Comparison of ENCODE assay signal across 1 cellular context in the genomic region with DNA sequence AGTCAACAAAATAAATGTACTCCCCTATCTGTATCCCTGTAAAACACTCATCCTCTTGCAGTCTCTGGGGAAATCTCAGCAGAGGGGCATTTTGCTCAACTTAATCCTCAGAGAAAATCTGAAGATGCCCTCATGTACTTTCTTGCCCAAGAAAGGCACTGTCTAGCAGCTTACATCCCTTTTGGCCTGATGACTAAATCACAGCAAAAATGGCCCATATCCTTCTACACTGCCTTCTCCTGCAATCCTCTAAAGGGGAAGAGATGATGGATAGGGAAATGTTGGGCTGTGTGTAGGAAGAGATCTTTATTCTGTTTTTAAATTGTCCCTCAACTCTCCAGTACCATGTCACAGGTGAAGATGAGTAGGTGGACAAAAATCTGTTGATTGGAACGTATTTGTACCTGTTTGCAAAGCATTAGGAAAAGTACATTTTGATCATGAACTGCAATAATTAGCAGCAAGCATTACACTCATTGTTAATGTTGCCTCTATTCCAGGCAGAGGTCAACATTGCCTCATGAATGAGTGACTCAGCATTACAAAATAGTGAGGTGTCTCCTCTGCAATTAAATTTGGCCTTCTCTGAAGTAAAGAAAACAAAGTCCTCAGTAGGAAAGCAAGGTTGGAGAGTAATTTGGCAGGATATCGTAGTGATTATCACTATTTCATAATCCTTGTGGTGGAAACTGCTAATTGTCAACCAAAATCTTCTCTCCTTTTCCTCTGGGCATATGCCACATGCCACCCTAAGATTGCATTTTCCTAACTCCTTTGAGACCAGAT.
A peak's percentile ranks its signal among the peaks of the same experiment; 100 is the strongest.
TF ChIP-seq lines count a peak whose summit lies in the region.

No MANE protein-coding gene starts in this region.

TF ChIP-seq in HEK293, 187 proteins besides CTCF, POLR2A, EP300 and RAD21 (continued from another document and continues in another):
- TF ChIP-seq, protein P1, sequence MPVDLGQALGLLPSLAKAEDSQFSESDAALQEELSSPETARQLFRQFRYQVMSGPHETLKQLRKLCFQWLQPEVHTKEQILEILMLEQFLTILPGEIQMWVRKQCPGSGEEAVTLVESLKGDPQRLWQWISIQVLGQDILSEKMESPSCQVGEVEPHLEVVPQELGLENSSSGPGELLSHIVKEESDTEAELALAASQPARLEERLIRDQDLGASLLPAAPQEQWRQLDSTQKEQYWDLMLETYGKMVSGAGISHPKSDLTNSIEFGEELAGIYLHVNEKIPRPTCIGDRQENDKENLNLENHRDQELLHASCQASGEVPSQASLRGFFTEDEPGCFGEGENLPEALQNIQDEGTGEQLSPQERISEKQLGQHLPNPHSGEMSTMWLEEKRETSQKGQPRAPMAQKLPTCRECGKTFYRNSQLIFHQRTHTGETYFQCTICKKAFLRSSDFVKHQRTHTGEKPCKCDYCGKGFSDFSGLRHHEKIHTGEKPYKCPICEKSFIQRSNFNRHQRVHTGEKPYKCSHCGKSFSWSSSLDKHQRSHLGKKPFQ (tag by site-specific recombination; IDR thresholded peaks at IDR 0.05), result no peak
- no peak; the same call in 1 of the 2 replicates for TF ChIP-seq KLF10 (tag by site-specific recombination; IDR thresholded peaks at IDR 0.05)
- TF ChIP-seq ZNF549 (tag by site-specific recombination; IDR thresholded peaks at IDR 0.05), result no peak
- TF ChIP-seq MEIS1 (CRISPR knock-in tag; IDR thresholded peaks at IDR 0.05; ENCODE audit: borderline replicate concordance), result no peak
- no peak for TF ChIP-seq SETDB1 (IDR thresholded peaks at IDR 0.05; ENCODE audit: insufficient read length, low read length)
- TF ChIP-seq ZNF792 (tag by site-specific recombination; IDR thresholded peaks at IDR 0.05), result no peak
- TF ChIP-seq ZNF791 (tag by site-specific recombination; IDR thresholded peaks at IDR 0.05), result no peak
- TF ChIP-seq ZXDB (tag by site-specific recombination; IDR thresholded peaks at IDR 0.05), result no peak
- TF ChIP-seq SCRT2 (tag by site-specific recombination; IDR thresholded peaks at IDR 0.05), result peak; percentile 35; the same call in 1 of the 2 replicates
- no peak for TF ChIP-seq BCL11B (tag by site-specific recombination; IDR thresholded peaks at IDR 0.05; ENCODE audit: low read depth)
- TF ChIP-seq, protein P2, sequence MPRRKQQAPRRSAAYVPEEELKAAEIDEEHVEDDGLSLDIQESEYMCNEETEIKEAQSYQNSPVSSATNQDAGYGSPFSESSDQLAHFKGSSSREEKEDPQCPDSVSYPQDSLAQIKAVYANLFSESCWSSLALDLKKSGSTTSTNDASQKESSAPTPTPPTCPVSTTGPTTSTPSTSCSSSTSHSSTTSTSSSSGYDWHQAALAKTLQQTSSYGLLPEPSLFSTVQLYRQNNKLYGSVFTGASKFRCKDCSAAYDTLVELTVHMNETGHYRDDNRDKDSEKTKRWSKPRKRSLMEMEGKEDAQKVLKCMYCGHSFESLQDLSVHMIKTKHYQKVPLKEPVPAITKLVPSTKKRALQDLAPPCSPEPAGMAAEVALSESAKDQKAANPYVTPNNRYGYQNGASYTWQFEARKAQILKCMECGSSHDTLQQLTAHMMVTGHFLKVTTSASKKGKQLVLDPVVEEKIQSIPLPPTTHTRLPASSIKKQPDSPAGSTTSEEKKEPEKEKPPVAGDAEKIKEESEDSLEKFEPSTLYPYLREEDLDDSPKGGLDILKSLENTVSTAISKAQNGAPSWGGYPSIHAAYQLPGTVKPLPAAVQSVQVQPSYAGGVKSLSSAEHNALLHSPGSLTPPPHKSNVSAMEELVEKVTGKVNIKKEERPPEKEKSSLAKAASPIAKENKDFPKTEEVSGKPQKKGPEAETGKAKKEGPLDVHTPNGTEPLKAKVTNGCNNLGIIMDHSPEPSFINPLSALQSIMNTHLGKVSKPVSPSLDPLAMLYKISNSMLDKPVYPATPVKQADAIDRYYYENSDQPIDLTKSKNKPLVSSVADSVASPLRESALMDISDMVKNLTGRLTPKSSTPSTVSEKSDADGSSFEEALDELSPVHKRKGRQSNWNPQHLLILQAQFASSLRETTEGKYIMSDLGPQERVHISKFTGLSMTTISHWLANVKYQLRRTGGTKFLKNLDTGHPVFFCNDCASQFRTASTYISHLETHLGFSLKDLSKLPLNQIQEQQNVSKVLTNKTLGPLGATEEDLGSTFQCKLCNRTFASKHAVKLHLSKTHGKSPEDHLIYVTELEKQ (tag by site-specific recombination; IDR thresholded peaks at IDR 0.05; ENCODE audit: borderline replicate concordance), result peak; percentile 74; the same call in 1 of the 2 replicates
- TF ChIP-seq YY2 (tag by site-specific recombination; IDR thresholded peaks at IDR 0.05), result no peak
- TF ChIP-seq ZNF23 (tag by site-specific recombination; IDR thresholded peaks at IDR 0.05; ENCODE audit: borderline replicate concordance), result no peak
- no peak for TF ChIP-seq ZNF138 (tag by site-specific recombination; IDR thresholded peaks at IDR 0.05; ENCODE audit: borderline replicate concordance)
- peak; percentile 31; the same call in 1 of the 2 replicates for TF ChIP-seq ZBTB21 (tag by site-specific recombination; IDR thresholded peaks at IDR 0.05)
- peak; percentile 64; the same call in 1 of the 2 replicates for TF ChIP-seq PRDM1 (tag by site-specific recombination; IDR thresholded peaks at IDR 0.05)
- peak; percentile 55; the same call in 1 of the 2 replicates for TF ChIP-seq ZNF692 (tag by site-specific recombination; IDR thresholded peaks at IDR 0.05)
- TF ChIP-seq ZNF677 (tag by site-specific recombination; IDR thresholded peaks at IDR 0.05), result no peak
- peak; percentile 84 for TF ChIP-seq ZNF629 (tag by site-specific recombination; IDR thresholded peaks at IDR 0.05)
- TF ChIP-seq ZNF777 (tag by site-specific recombination; IDR thresholded peaks at IDR 0.05; ENCODE audit: borderline replicate concordance), result no peak
- no peak for TF ChIP-seq ZFP41 (tag by site-specific recombination; IDR thresholded peaks at IDR 0.05; ENCODE audit: borderline replicate concordance)
- no peak for TF ChIP-seq ZNF555 (tag by site-specific recombination; conservative IDR thresholded peaks at IDR 0.05)
- TF ChIP-seq TCF7L2 (IDR thresholded peaks at IDR 0.05; ENCODE audit: borderline replicate concordance, low read depth, low read length), result no peak
- TF ChIP-seq ZNF639 (tag by site-specific recombination; IDR thresholded peaks at IDR 0.05), result peak; percentile 71; the same call in 1 of the 2 replicates
- no peak for TF ChIP-seq ZNF626 (tag by site-specific recombination; IDR thresholded peaks at IDR 0.05)
- TF ChIP-seq, protein P3, sequence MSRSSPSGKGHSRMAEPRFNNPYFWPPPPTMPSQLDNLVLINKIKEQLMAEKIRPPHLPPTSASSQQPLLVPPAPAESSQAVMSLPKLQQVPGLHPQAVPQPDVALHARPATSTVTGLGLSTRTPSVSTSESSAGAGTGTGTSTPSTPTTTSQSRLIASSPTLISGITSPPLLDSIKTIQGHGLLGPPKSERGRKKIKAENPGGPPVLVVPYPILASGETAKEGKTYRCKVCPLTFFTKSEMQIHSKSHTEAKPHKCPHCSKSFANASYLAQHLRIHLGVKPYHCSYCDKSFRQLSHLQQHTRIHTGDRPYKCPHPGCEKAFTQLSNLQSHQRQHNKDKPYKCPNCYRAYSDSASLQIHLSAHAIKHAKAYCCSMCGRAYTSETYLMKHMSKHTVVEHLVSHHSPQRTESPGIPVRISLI (tag by site-specific recombination; IDR thresholded peaks at IDR 0.05), result no peak
- no peak for TF ChIP-seq ZNF302 (tag by site-specific recombination; IDR thresholded peaks at IDR 0.05; ENCODE audit: low read depth)
- no peak for TF ChIP-seq ZNF473 (tag by site-specific recombination; IDR thresholded peaks at IDR 0.05)
- TF ChIP-seq, protein P4, sequence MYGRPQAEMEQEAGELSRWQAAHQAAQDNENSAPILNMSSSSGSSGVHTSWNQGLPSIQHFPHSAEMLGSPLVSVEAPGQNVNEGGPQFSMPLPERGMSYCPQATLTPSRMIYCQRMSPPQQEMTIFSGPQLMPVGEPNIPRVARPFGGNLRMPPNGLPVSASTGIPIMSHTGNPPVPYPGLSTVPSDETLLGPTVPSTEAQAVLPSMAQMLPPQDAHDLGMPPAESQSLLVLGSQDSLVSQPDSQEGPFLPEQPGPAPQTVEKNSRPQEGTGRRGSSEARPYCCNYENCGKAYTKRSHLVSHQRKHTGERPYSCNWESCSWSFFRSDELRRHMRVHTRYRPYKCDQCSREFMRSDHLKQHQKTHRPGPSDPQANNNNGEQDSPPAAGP (tag by site-specific recombination; IDR thresholded peaks at IDR 0.05), result no peak
- no peak for TF ChIP-seq ZNF311 (tag by site-specific recombination; IDR thresholded peaks at IDR 0.05; ENCODE audit: borderline replicate concordance)
- peak; percentile 30; the same call in 1 of the 2 replicates for TF ChIP-seq ZNF146 (tag by site-specific recombination; IDR thresholded peaks at IDR 0.05)
- peak; percentile 82 for TF ChIP-seq ZEB2 (tag by site-specific recombination; IDR thresholded peaks at IDR 0.05)
- no peak for TF ChIP-seq MYNN (tag by site-specific recombination; IDR thresholded peaks at IDR 0.05; ENCODE audit: borderline replicate concordance)
- TF ChIP-seq ZNF274 (IDR thresholded peaks at IDR 0.05; ENCODE audit: low read length), result no peak
- TF ChIP-seq ZNF274 (tag by site-specific recombination; IDR thresholded peaks at IDR 0.05; ENCODE audit: borderline replicate concordance), result no peak
- TF ChIP-seq ZNF416 (tag by site-specific recombination; IDR thresholded peaks at IDR 0.05), result no peak
- TF ChIP-seq ZNF510 (tag by site-specific recombination; IDR thresholded peaks at IDR 0.05; ENCODE audit: insufficient replicate concordance), result no peak
- TF ChIP-seq, protein P5, sequence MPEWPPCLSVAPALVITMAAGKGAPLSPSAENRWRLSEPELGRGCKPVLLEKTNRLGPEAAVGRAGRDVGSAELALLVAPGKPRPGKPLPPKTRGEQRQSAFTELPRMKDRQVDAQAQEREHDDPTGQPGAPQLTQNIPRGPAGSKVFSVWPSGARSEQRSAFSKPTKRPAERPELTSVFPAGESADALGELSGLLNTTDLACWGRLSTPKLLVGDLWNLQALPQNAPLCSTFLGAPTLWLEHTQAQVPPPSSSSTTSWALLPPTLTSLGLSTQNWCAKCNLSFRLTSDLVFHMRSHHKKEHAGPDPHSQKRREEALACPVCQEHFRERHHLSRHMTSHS (tag by site-specific recombination; IDR thresholded peaks at IDR 0.05), result no peak
- TF ChIP-seq ZSCAN23 (tag by site-specific recombination; IDR thresholded peaks at IDR 0.05), result 0 out of 2 replicates have a peak, but pooled peaks have one; percentile 58
- TF ChIP-seq ZNF830 (tag by site-specific recombination; IDR thresholded peaks at IDR 0.05; ENCODE audit: low read depth), result no peak
- TF ChIP-seq ZNF398 (tag by site-specific recombination; IDR thresholded peaks at IDR 0.05), result peak; percentile 64
- TF ChIP-seq ZNF155 (tag by site-specific recombination; IDR thresholded peaks at IDR 0.05), result no peak
- TF ChIP-seq ZIC2 (tag by site-specific recombination; IDR thresholded peaks at IDR 0.05), result no peak
- TF ChIP-seq ZNF292 (tag by site-specific recombination; IDR thresholded peaks at IDR 0.05; ENCODE audit: borderline replicate concordance, low read depth), result no peak
- TF ChIP-seq FEZF1 (tag by site-specific recombination; IDR thresholded peaks at IDR 0.05), result peak; percentile 28; the same call in 1 of the 2 replicates
- TF ChIP-seq, protein P6, sequence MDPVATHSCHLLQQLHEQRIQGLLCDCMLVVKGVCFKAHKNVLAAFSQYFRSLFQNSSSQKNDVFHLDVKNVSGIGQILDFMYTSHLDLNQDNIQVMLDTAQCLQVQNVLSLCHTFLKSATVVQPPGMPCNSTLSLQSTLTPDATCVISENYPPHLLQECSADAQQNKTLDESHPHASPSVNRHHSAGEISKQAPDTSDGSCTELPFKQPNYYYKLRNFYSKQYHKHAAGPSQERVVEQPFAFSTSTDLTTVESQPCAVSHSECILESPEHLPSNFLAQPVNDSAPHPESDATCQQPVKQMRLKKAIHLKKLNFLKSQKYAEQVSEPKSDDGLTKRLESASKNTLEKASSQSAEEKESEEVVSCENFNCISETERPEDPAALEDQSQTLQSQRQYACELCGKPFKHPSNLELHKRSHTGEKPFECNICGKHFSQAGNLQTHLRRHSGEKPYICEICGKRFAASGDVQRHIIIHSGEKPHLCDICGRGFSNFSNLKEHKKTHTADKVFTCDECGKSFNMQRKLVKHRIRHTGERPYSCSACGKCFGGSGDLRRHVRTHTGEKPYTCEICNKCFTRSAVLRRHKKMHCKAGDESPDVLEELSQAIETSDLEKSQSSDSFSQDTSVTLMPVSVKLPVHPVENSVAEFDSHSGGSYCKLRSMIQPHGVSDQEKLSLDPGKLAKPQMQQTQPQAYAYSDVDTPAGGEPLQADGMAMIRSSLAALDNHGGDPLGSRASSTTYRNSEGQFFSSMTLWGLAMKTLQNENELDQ (tag by site-specific recombination; IDR thresholded peaks at IDR 0.05; ENCODE audit: low read depth), result no peak
- no peak for TF ChIP-seq HOXD13 (CRISPR knock-in tag; IDR thresholded peaks at IDR 0.05; ENCODE audit: borderline replicate concordance)
